1 cellular context compared by ENCODE assay signal in genomic region chr17:82076785-82077591, GRCh38.
TF ChIP-seq lines count a peak whose summit lies in the region.

No MANE protein-coding gene starts in this region.

TF ChIP-seq in HepG2, 621 proteins besides CTCF, POLR2A, EP300 and RAD21 (continued from another document and continues in another):
- no peak for TF ChIP-seq PRDM10 (CRISPR knock-in tag; IDR thresholded peaks at IDR 0.05; ENCODE audit: low read depth)
- TF ChIP-seq ZNF44 (CRISPR knock-in tag; IDR thresholded peaks at IDR 0.05): no peak
- no peak for TF ChIP-seq ZNF720 (CRISPR knock-in tag; IDR thresholded peaks at IDR 0.05)
- no peak for TF ChIP-seq ZSCAN31 (CRISPR knock-in tag; IDR thresholded peaks at IDR 0.05; ENCODE audit: low read depth)
- TF ChIP-seq ATF7 (IDR thresholded peaks at IDR 0.05): no peak
- TF ChIP-seq ATF7 (CRISPR knock-in tag; IDR thresholded peaks at IDR 0.05): no peak
- TF ChIP-seq ZSCAN20 (CRISPR knock-in tag; IDR thresholded peaks at IDR 0.05; ENCODE audit: borderline replicate concordance): no peak
- no peak for TF ChIP-seq NFE2 (CRISPR knock-in tag; IDR thresholded peaks at IDR 0.05)
- 0 out of 2 replicates have a peak, but pooled peaks have one; percentile 9 for TF ChIP-seq REXO4 (CRISPR knock-in tag; IDR thresholded peaks at IDR 0.05; ENCODE audit: borderline replicate concordance)
- 0 out of 2 replicates have a peak, but pooled peaks have one; percentile 39 for TF ChIP-seq ARNT2 (CRISPR knock-in tag; IDR thresholded peaks at IDR 0.05; ENCODE audit: low read depth)
- TF ChIP-seq ZNF672 (CRISPR knock-in tag; IDR thresholded peaks at IDR 0.05): no peak
- no peak for TF ChIP-seq ZNF317 (CRISPR knock-in tag; IDR thresholded peaks at IDR 0.05)
- TF ChIP-seq ELF1 (CRISPR knock-in tag; IDR thresholded peaks at IDR 0.05): no peak
- TF ChIP-seq GATA4 (IDR thresholded peaks at IDR 0.05; ENCODE audit: borderline replicate concordance, low read depth): no peak
- no peak for TF ChIP-seq U2AF2 (IDR thresholded peaks at IDR 0.05; ENCODE audit: low read depth, low read length)
- peak; percentile 31 for TF ChIP-seq TAF15 (IDR thresholded peaks at IDR 0.05; ENCODE audit: low read depth, low read length, poor library complexity, severe bottlenecking)
- TF ChIP-seq, protein P1, sequence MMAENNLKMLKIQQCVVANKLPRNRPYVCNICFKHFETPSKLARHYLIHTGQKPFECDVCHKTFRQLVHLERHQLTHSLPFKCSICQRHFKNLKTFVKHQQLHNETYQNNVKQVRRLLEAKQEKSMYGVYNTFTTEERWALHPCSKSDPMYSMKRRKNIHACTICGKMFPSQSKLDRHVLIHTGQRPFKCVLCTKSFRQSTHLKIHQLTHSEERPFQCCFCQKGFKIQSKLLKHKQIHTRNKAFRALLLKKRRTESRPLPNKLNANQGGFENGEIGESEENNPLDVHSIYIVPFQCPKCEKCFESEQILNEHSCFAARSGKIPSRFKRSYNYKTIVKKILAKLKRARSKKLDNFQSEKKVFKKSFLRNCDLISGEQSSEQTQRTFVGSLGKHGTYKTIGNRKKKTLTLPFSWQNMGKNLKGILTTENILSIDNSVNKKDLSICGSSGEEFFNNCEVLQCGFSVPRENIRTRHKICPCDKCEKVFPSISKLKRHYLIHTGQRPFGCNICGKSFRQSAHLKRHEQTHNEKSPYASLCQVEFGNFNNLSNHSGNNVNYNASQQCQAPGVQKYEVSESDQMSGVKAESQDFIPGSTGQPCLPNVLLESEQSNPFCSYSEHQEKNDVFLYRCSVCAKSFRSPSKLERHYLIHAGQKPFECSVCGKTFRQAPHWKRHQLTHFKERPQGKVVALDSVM (CRISPR knock-in tag; IDR thresholded peaks at IDR 0.05): no peak
- no peak for TF ChIP-seq ZNF460 (CRISPR knock-in tag; IDR thresholded peaks at IDR 0.05; ENCODE audit: borderline replicate concordance)
- no peak for TF ChIP-seq SIN3B (IDR thresholded peaks at IDR 0.05; ENCODE audit: low read length)
- TF ChIP-seq RORA (CRISPR knock-in tag; IDR thresholded peaks at IDR 0.05): no peak
- TF ChIP-seq HOXA3 (CRISPR knock-in tag; IDR thresholded peaks at IDR 0.05): peak; percentile 47; the same call in 1 of the 2 replicates
- no peak for TF ChIP-seq HHEX (CRISPR knock-in tag; IDR thresholded peaks at IDR 0.05)
- TF ChIP-seq SNAPC2 (CRISPR knock-in tag; IDR thresholded peaks at IDR 0.05): no peak
- TF ChIP-seq, protein P2, sequence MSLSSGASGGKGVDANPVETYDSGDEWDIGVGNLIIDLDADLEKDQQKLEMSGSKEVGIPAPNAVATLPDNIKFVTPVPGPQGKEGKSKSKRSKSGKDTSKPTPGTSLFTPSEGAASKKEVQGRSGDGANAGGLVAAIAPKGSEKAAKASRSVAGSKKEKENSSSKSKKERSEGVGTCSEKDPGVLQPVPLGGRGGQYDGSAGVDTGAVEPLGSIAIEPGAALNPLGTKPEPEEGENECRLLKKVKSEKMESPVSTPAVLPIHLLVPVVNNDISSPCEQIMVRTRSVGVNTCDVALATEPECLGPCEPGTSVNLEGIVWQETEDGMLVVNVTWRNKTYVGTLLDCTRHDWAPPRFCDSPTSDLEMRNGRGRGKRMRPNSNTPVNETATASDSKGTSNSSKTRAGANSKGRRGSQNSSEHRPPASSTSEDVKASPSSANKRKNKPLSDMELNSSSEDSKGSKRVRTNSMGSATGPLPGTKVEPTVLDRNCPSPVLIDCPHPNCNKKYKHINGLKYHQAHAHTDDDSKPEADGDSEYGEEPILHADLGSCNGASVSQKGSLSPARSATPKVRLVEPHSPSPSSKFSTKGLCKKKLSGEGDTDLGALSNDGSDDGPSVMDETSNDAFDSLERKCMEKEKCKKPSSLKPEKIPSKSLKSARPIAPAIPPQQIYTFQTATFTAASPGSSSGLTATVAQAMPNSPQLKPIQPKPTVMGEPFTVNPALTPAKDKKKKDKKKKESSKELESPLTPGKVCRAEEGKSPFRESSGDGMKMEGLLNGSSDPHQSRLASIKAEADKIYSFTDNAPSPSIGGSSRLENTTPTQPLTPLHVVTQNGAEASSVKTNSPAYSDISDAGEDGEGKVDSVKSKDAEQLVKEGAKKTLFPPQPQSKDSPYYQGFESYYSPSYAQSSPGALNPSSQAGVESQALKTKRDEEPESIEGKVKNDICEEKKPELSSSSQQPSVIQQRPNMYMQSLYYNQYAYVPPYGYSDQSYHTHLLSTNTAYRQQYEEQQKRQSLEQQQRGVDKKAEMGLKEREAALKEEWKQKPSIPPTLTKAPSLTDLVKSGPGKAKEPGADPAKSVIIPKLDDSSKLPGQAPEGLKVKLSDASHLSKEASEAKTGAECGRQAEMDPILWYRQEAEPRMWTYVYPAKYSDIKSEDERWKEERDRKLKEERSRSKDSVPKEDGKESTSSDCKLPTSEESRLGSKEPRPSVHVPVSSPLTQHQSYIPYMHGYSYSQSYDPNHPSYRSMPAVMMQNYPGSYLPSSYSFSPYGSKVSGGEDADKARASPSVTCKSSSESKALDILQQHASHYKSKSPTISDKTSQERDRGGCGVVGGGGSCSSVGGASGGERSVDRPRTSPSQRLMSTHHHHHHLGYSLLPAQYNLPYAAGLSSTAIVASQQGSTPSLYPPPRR (CRISPR knock-in tag; IDR thresholded peaks at IDR 0.05; ENCODE audit: borderline replicate concordance): no peak
- no peak for TF ChIP-seq ZFP36L2 (CRISPR knock-in tag; IDR thresholded peaks at IDR 0.05)
- TF ChIP-seq ATRX (CRISPR knock-in tag; IDR thresholded peaks at IDR 0.05; ENCODE audit: borderline replicate concordance): no peak
- TF ChIP-seq CHD4 (IDR thresholded peaks at IDR 0.05; ENCODE audit: borderline replicate concordance, low read length): no peak
- no peak for TF ChIP-seq RELA (CRISPR knock-in tag; IDR thresholded peaks at IDR 0.05)
- TF ChIP-seq REL (CRISPR knock-in tag; conservative IDR thresholded peaks at IDR 0.05): no peak; the same call in 1 of the 2 replicates
- TF ChIP-seq MLX (CRISPR knock-in tag; IDR thresholded peaks at IDR 0.05): no peak
- no peak for TF ChIP-seq ZNF264 (CRISPR knock-in tag; IDR thresholded peaks at IDR 0.05)
- TF ChIP-seq UBTF (CRISPR knock-in tag; IDR thresholded peaks at IDR 0.05): no peak
- no peak for TF ChIP-seq FLYWCH1 (CRISPR knock-in tag; IDR thresholded peaks at IDR 0.05)
- no peak for TF ChIP-seq STAG1 (CRISPR knock-in tag; IDR thresholded peaks at IDR 0.05)
- no peak for TF ChIP-seq MAF1 (CRISPR knock-in tag; IDR thresholded peaks at IDR 0.05; ENCODE audit: borderline replicate concordance)
- TF ChIP-seq IRX3 (CRISPR knock-in tag; IDR thresholded peaks at IDR 0.05; ENCODE audit: borderline replicate concordance, low read depth): no peak
- TF ChIP-seq ZNF556 (CRISPR knock-in tag; IDR thresholded peaks at IDR 0.05; ENCODE audit: borderline replicate concordance): no peak
- no peak for TF ChIP-seq TERF1 (CRISPR knock-in tag; IDR thresholded peaks at IDR 0.05)
- no peak for TF ChIP-seq CREB1 (IDR thresholded peaks at IDR 0.05)
- no peak for TF ChIP-seq CREB1 (CRISPR knock-in tag; IDR thresholded peaks at IDR 0.05)
- TF ChIP-seq HNRNPH1 (optimal IDR thresholded peaks at IDR 0.05; ENCODE audit: low read depth, low read length): peak; percentile 31
- no peak for TF ChIP-seq NKX3-1 (CRISPR knock-in tag; IDR thresholded peaks at IDR 0.05)
- no peak for TF ChIP-seq ZMAT5 (CRISPR knock-in tag; IDR thresholded peaks at IDR 0.05; ENCODE audit: borderline replicate concordance, low read depth)
- no peak for TF ChIP-seq KMT2B (CRISPR knock-in tag; IDR thresholded peaks at IDR 0.05)
- TF ChIP-seq NR2F6 (IDR thresholded peaks at IDR 0.05): no peak
- no peak for TF ChIP-seq NR2F6 (CRISPR knock-in tag; IDR thresholded peaks at IDR 0.05)
- TF ChIP-seq, protein P3, sequence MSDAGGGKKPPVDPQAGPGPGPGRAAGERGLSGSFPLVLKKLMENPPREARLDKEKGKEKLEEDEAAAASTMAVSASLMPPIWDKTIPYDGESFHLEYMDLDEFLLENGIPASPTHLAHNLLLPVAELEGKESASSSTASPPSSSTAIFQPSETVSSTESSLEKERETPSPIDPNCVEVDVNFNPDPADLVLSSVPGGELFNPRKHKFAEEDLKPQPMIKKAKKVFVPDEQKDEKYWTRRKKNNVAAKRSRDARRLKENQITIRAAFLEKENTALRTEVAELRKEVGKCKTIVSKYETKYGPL (CRISPR knock-in tag; IDR thresholded peaks at IDR 0.05): no peak
- TF ChIP-seq ZNF496 (CRISPR knock-in tag; IDR thresholded peaks at IDR 0.05; ENCODE audit: insufficient replicate concordance): no peak
- no peak for TF ChIP-seq SYNCRIP (IDR thresholded peaks at IDR 0.05; ENCODE audit: insufficient read depth, low read depth, low read length)
- no peak for TF ChIP-seq HOXD1 (CRISPR knock-in tag; IDR thresholded peaks at IDR 0.05)
- no peak for TF ChIP-seq MBNL3 (CRISPR knock-in tag; conservative IDR thresholded peaks at IDR 0.05)
- TF ChIP-seq RCOR2 (CRISPR knock-in tag; IDR thresholded peaks at IDR 0.05): no peak
- no peak for TF ChIP-seq MIER3 (CRISPR knock-in tag; IDR thresholded peaks at IDR 0.05; ENCODE audit: borderline replicate concordance)
- TF ChIP-seq ATF1 (CRISPR knock-in tag; IDR thresholded peaks at IDR 0.05): no peak
- TF ChIP-seq HNRNPLL (IDR thresholded peaks at IDR 0.05; ENCODE audit: low read depth, low read length, poor library complexity, severe bottlenecking): no peak
- TF ChIP-seq, protein P4, sequence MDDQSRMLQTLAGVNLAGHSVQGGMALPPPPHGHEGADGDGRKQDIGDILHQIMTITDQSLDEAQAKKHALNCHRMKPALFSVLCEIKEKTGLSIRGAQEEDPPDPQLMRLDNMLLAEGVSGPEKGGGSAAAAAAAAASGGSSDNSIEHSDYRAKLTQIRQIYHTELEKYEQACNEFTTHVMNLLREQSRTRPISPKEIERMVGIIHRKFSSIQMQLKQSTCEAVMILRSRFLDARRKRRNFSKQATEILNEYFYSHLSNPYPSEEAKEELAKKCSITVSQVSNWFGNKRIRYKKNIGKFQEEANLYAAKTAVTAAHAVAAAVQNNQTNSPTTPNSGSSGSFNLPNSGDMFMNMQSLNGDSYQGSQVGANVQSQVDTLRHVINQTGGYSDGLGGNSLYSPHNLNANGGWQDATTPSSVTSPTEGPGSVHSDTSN (CRISPR knock-in tag; IDR thresholded peaks at IDR 0.05; ENCODE audit: borderline replicate concordance): no peak
- TF ChIP-seq ZNF841 (CRISPR knock-in tag; IDR thresholded peaks at IDR 0.05; ENCODE audit: borderline replicate concordance): no peak
